8 cellular contexts compared by ENCODE assay signal in genomic region chr1:200038987-200039848, GRCh38. TPM values are rescaled to one million over a fixed set of nuclear protein-coding genes. Genes with fewer than 3 reads are reported as not detected.
DNase-seq lines count a peak whose midpoint lies in the region; ATAC-seq, FAIRE-seq and TF ChIP-seq lines count a peak whose summit lies in the region.

No MANE protein-coding gene starts in this region.

- H3K27me3 ChIP-seq in BE2C (peaks cover 95% of the 10 kb centered on the region), H7 (ENCODE audit: control insufficient read depth, insufficient read depth, low read length) (peaks cover 86% of the 10 kb centered on the region), endothelial cell of umbilical vein (ENCODE audit: control insufficient read depth in 2 of 2, insufficient read depth in 2 of 2, low read length in 2 of 2) (peaks cover 15 to 97% of the 10 kb centered on the region in 2 experiments)

- peaks cover 0 to 69% (median 63%) of the 10 kb centered on the region in 3 donors for H3K27me3 Mint-ChIP-seq in naive B cell

- H3K4me2 ChIP-seq in endothelial cell of umbilical vein (ENCODE audit: insufficient read depth, low read length): peak overlapping the region; percentile 72

- no peak for FAIRE-seq in endothelial cell of umbilical vein (lab: Jason Lieb, UNC)

- intact Hi-C loops in endothelial cell of umbilical vein (cut with micrococcal nuclease): loop anchor here (1.0 to 5.0 kb wide), 5 partner anchors 37 to 373 kb away; partner anchors contain the start of gene ZNF281

- H3K79me2 ChIP-seq in endothelial cell of umbilical vein (ENCODE audit: control insufficient read depth, insufficient read depth, low read length): no peaks in the 10 kb centered on the region

- TF ChIP-seq CTCF in BE2C (IDR thresholded peaks at IDR 0.05; ENCODE audit: low read depth, low read length) (no peak), RWPE1 (conservative IDR thresholded peaks at IDR 0.05; ENCODE audit: low read depth) (no peak), endothelial cell of umbilical vein (IDR thresholded peaks at IDR 0.05; ENCODE audit: extremely low read depth in 1 of 2, insufficient read depth in 1 of 2, low read depth in 1 of 2, low read length in 2 of 2) (no peak)

- H3K4me1 Mint-ChIP-seq in naive B cell: peaks cover 38 to 61% (median 42%) of the 10 kb centered on the region in 3 donors

- H3K36me3 ChIP-seq in BE2C (no peaks in the 10 kb centered on the region), H7 (replicated peaks; ENCODE audit: control insufficient read depth, insufficient read depth, low read length) (no peaks in the 10 kb centered on the region), endothelial cell of umbilical vein (ENCODE audit: control insufficient read depth in 2 of 2, extremely low read depth in 1 of 2, insufficient read depth in 2 of 2, low read length in 2 of 2) (no peaks in the 10 kb centered on the region)

- CTCF ChIA-PET in RWPE1 (lab: Yijun Ruan, JAX) (interaction anchor here (0.5 to 1.1 kb wide), 5 partner anchors 14 to 449 kb away, joined by 3 to 6 read pairs (median 4); no protein-coding TSS in a partner anchor), endothelial cell of umbilical vein (lab: Charles Lee) (interaction anchor here (1.2 to 7.3 kb wide), 7 partner anchors 9 to 354 kb away, joined by 3 to 59 read pairs (median 7); no protein-coding TSS in a partner anchor)

- H3K27ac ChIP-seq in RWPE1: no peak overlapping the region
- H3K27ac ChIP-seq in endothelial cell of umbilical vein (ENCODE audit: insufficient read depth, low read depth, low read length): no peak overlapping the region

- ATAC-seq in naive B cell (ENCODE audit: low read depth in 2 of 2) (peak; percentile 51 to 59), HG03039 (IDR thresholded peaks at IDR 0.05; ENCODE audit: unreplicated experiment) (no peak)

- DNase-seq in BE2C: no peak
- peak; percentile 88 for DNase-seq in H7
- peak; percentile 79 for DNase-seq in RWPE1 (ENCODE audit: low spot score)
- DNase-seq in endothelial cell of umbilical vein (ENCODE audit: low read depth, low spot score): peak; percentile 65
- no peak for DNase-seq in naive B cell
- no peak for DNase-seq in GOT3 (lab: John Stamatoyannopoulos, UW)
- no peak for DNase-seq in mucosa of gallbladder (ENCODE audit: low spot score)

- peak overlapping the region; percentile 31 for H3K9ac ChIP-seq in endothelial cell of umbilical vein (replicated peaks; ENCODE audit: extremely low read depth, insufficient read depth, low read length)

- no peaks in the 10 kb centered on the region for H3K36me3 Mint-ChIP-seq in naive B cell

- H3K4me1 ChIP-seq in BE2C: no peaks in the 10 kb centered on the region
- peaks cover 22% of the 10 kb centered on the region for H3K4me1 ChIP-seq in endothelial cell of umbilical vein (ENCODE audit: control insufficient read depth, extremely low read depth, insufficient read depth, low read length)

- 0 out of 2 replicates have a peak overlapping the region, but pooled peaks have one; percentile 8 for H3K4me3 ChIP-seq in BE2C (ENCODE audit: low read depth, low read length)
- peak overlapping the region; percentile 86 for H3K4me3 ChIP-seq in H7 (ENCODE audit: insufficient read depth, low read depth, low read length)
- H3K4me3 ChIP-seq in endothelial cell of umbilical vein (replicated peaks in 1 of 3; ENCODE audit: insufficient read depth in 1 of 3, low read depth in 1 of 3, low read length in 3 of 3): peak overlapping the region; percentile 11 to 75 (median 59)

- H3K9me3 Mint-ChIP-seq in naive B cell: peaks cover 0 to 4% (median 0%) of the 10 kb centered on the region in 7 donors

- H2AFZ ChIP-seq in endothelial cell of umbilical vein (ENCODE audit: low read depth, low read length): peak overlapping the region; percentile 84

- H4K20me1 ChIP-seq in endothelial cell of umbilical vein (replicated peaks; ENCODE audit: control insufficient read depth, extremely low read depth, insufficient read depth, low read length): no peaks in the 10 kb centered on the region

- TF ChIP-seq POLR2A in endothelial cell of umbilical vein (IDR thresholded peaks at IDR 0.05; ENCODE audit: low read depth, low read length): no peak

- H3K9me1 ChIP-seq in endothelial cell of umbilical vein (replicated peaks; ENCODE audit: control insufficient read depth, extremely low read depth, insufficient read depth, low read length): no peaks in the 10 kb centered on the region

- BruUV-seq in endothelial cell of umbilical vein (replicated peaks; lab: Mats Ljungman, UMichigan): no TSS peak

- POLR2A ChIA-PET in RWPE1 (lab: Yijun Ruan, JAX; ENCODE audit: low non-redundant PET): no interaction called here
- POLR2A ChIA-PET in endothelial cell of umbilical vein (lab: Charles Lee): no interaction called here

- H3K9me3 ChIP-seq in BE2C (no peaks in the 10 kb centered on the region), endothelial cell of umbilical vein (replicated peaks; ENCODE audit: control insufficient read depth, insufficient read depth, low read length) (no peaks in the 10 kb centered on the region)

- peak overlapping the region in 2 of 6 donors; percentile 69 to 81 for H3K27ac Mint-ChIP-seq in naive B cell

- H3K4me3 Mint-ChIP-seq in naive B cell: peak overlapping the region; percentile 72 to 93 (median 85)

- dilution Hi-C loops in endothelial cell of umbilical vein (cut with MboI; ENCODE audit: extremely low pct_ligation_motif_present, low sequenced_read_pairs): no loop called here

TF ChIP-seq in endothelial cell of umbilical vein, 7 proteins besides CTCF, POLR2A, EP300 and RAD21:
- TF ChIP-seq EZH2 (IDR thresholded peaks at IDR 0.05; ENCODE audit: borderline replicate concordance, low read depth, low read length, severe bottlenecking) (peak; percentile 90), MYC (IDR thresholded peaks at IDR 0.05; ENCODE audit: low read depth, low read length) (no peak)

RNA-seq across cellular contexts. Expression of gene NR5A2, which starts 11.7 kb away (rescaled TPM):
- not detected for polyA plus RNA-seq in BE2C (2012; ENCODE audit: insufficient read depth, insufficient read length, low read depth)
- 13.2 and 13.9 TPM in 2 replicates for total RNA-seq in H7 (2014; rRNA removed; shearing (Covaris generic))
- total RNA-seq in endothelial cell of umbilical vein (10.6 and 12.1 TPM in 2 replicates), mucosa of gallbladder (49.0 TPM)
- polyA plus RNA-seq in endothelial cell of umbilical vein (2.7 and 3.4 TPM in 2 replicates), naive B cell (ENCODE audit: low read depth in 6 of 6) (not detected)
- polyA plus RNA-seq in endothelial cell of umbilical vein (2011; cell fraction: cytosol; rRNA removed): 3.8 and 4.5 TPM in 2 replicates
- polyA plus RNA-seq in endothelial cell of umbilical vein (2011; cell fraction: nucleus; rRNA removed): 6.9 and 10.0 TPM in 2 replicates
- 0.04 and 0.05 TPM in 2 replicates for polyA plus RNA-seq in endothelial cell of umbilical vein (2012)
- polyA minus RNA-seq in endothelial cell of umbilical vein: 12.4 and 14.7 TPM in 2 replicates
- polyA minus RNA-seq in endothelial cell of umbilical vein (2011; cell fraction: cytosol; rRNA and poly(A)+ RNA removed): not detected
- 19.0 and 34.1 TPM in 2 replicates for polyA minus RNA-seq in endothelial cell of umbilical vein (2011; cell fraction: nucleus; rRNA and poly(A)+ RNA removed)

Comparison
In these comparisons a context has a peak if more than half of its experiments do, and no peak if none do; other contexts are left out.
1. DNase-seq: peak in H7 (single experiment), RWPE1 (single experiment) and endothelial cell of umbilical vein (single experiment); none in BE2C (single experiment), naive B cell (single experiment), GOT3 (single experiment) and mucosa of gallbladder (single experiment).
2. H3K4me3 ChIP-seq: peak in every context shown above with its lines; median percentile 86 in H7; 59 in endothelial cell of umbilical vein; 8 in BE2C.